ENCODE assay signal across 18 cellular contexts in the genomic region with DNA sequence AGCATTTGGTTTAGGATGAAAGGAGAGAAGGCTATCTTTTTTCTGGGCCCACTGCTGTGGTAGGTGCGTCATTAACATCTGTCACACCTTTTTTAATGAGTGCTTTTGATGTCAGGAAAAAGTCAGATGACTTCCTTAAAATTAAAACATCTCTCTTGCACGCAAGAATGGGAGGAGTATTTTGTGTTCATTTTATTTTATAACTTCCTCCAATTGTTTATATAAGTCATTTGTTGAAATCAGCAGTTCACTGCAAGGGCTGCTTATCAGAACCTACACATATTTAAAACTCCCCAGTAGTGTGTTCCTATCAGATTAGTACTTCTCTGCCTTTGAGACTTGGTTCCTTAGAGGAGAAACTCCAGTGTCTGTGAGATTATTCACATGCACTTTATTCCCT.
"Had no signal": no experiment of that assay in that cellular context is flagged by ENCODE, and none has a peak within 500 bp of the region (broad histone marks: within the 10 kb centered on the region; RNA-seq: fewer than 3 reads in every experiment).

No MANE protein-coding gene starts in this region.

- H3K4me3 Mint-ChIP-seq: activated CD4-positive, alpha-beta memory T cell treated with anti-CD3 and anti-CD28 coated beads for 36 hours; activated naive CD8-positive, alpha-beta T cell treated with anti-CD3 and anti-CD28 coated beads, Interleukin-2, amount 10 ng/mL, durations not matched to agents 7 days and 5 days; activated T-cell treated with anti-CD3 and anti-CD28 coated beads, Interleukin-2, amount 50 U/mL, for 4 hours; natural killer cell treated with Interleukin-12 subunit alpha and Interleukin-12 subunit beta and Interleukin-15 and Interleukin-18, amount 100 ng/mL, for 72 hours; stimulated activated memory B cell treated with anti-CD40 and anti-IgM and Interleukin-4, amounts not matched to agents 10 μg/mL and 1 μg/mL and 100 μg/mL, for 72 hours; T-helper 1 cell treated with Interleukin-12 subunit alpha and Interleukin-12 subunit beta and Interleukin-4 antibody, amounts not matched to agents 30 μg/mL and 1 μg/mL, for 36 hours had no signal

- H3K9me3 Mint-ChIP-seq: activated CD4-positive, alpha-beta memory T cell treated with anti-CD3 and anti-CD28 coated beads for 36 hours; activated naive CD8-positive, alpha-beta T cell treated with anti-CD3 and anti-CD28 coated beads, Interleukin-2, amount 10 ng/mL, durations not matched to agents 7 days and 5 days; activated T-cell treated with anti-CD3 and anti-CD28 coated beads, Interleukin-2, amount 50 U/mL, for 4 hours; natural killer cell treated with Interleukin-12 subunit alpha and Interleukin-12 subunit beta and Interleukin-15 and Interleukin-18, amount 100 ng/mL, for 72 hours; T-helper 1 cell treated with Interleukin-12 subunit alpha and Interleukin-12 subunit beta and Interleukin-4 antibody, amounts not matched to agents 30 μg/mL and 1 μg/mL, for 36 hours had no signal

- H3K27me3 ChIP-seq: right lobe of liver, spleen, transverse colon had no signal

- H3K27me3 Mint-ChIP-seq: activated CD4-positive, alpha-beta memory T cell treated with anti-CD3 and anti-CD28 coated beads for 36 hours; progenitor cell of endocrine pancreas; stimulated activated memory B cell treated with anti-CD40 and anti-IgM and Interleukin-4, amounts not matched to agents 10 μg/mL and 1 μg/mL and 100 μg/mL, for 72 hours had no signal

- H3K9me3 ChIP-seq: right lobe of liver, spleen, transverse colon had no signal

- H3K36me3 ChIP-seq: right lobe of liver, spleen, transverse colon had no signal

- H3K36me3 Mint-ChIP-seq: activated naive CD8-positive, alpha-beta T cell treated with anti-CD3 and anti-CD28 coated beads, Interleukin-2, amount 10 ng/mL, durations not matched to agents 7 days and 5 days; natural killer cell treated with Interleukin-12 subunit alpha and Interleukin-12 subunit beta and Interleukin-15 and Interleukin-18, amount 100 ng/mL, for 72 hours had no signal

- DNase-seq: activated CD4-positive, alpha-beta memory T cell treated with anti-CD3 and anti-CD28 coated beads for 36 hours; activated effector memory CD4-positive, alpha-beta T cell treated with anti-CD3 and anti-CD28 coated beads, Interleukin-2, amount 50 U/mL, for 16 hours; activated naive CD8-positive, alpha-beta T cell treated with anti-CD3 and anti-CD28 coated beads, Interleukin-2, amount 10 ng/mL, durations not matched to agents 7 days and 5 days; activated T-cell treated with anti-CD3 and anti-CD28 coated beads, Interleukin-2, amount 50 U/mL, for 4 hours; anterior cingulate cortex; effector CD4-positive, alpha-beta T cell; hippocampal formation; occipital lobe; right lobe of liver; spleen; stimulated activated CD4-positive, alpha-beta T cell treated with anti-CD3 and anti-CD28 coated beads, Interleukin-1b, Interleukin-23, amount 100 ng/mL, for 48 hours; transverse colon had no signal

- H3K4me1 ChIP-seq: right lobe of liver, spleen had no signal

- H3K4me1 Mint-ChIP-seq: stimulated activated memory B cell treated with anti-CD40 and anti-IgM and Interleukin-4, amounts not matched to agents 10 μg/mL and 1 μg/mL and 100 μg/mL, for 72 hours had no signal

- ATAC-seq: activated T-cell treated with anti-CD3 and anti-CD28 coated beads, Interleukin-2, amount 50 U/mL, for 4 hours; natural killer cell treated with Interleukin-12 subunit alpha and Interleukin-12 subunit beta and Interleukin-15 and Interleukin-18, amount 100 ng/mL, for 72 hours; right lobe of liver; stimulated activated memory B cell treated with anti-CD40 and anti-IgM and Interleukin-4, amounts not matched to agents 10 μg/mL and 1 μg/mL and 100 μg/mL, for 72 hours had no signal

- H3K27ac ChIP-seq: epithelial cell of prostate, right lobe of liver, spleen, transverse colon had no signal

- H3K27ac Mint-ChIP-seq: activated CD4-positive, alpha-beta memory T cell treated with anti-CD3 and anti-CD28 coated beads for 36 hours; activated naive CD8-positive, alpha-beta T cell treated with anti-CD3 and anti-CD28 coated beads, Interleukin-2, amount 10 ng/mL, durations not matched to agents 7 days and 5 days; natural killer cell treated with Interleukin-12 subunit alpha and Interleukin-12 subunit beta and Interleukin-15 and Interleukin-18, amount 100 ng/mL, for 72 hours; progenitor cell of endocrine pancreas; stimulated activated memory B cell treated with anti-CD40 and anti-IgM and Interleukin-4, amounts not matched to agents 10 μg/mL and 1 μg/mL and 100 μg/mL, for 72 hours; T-helper 1 cell treated with Interleukin-12 subunit alpha and Interleukin-12 subunit beta and Interleukin-4 antibody, amounts not matched to agents 30 μg/mL and 1 μg/mL, for 36 hours had no signal

- H3K4me3 ChIP-seq: lung, right lobe of liver, spleen, transverse colon had no signal
